Comparison of ENCODE assay signal across 21 cellular contexts in genomic region chr12:94071258-94071657, GRCh38.
DNase-seq lines count a peak whose midpoint lies in the region; ATAC-seq, FAIRE-seq and TF ChIP-seq lines count a peak whose summit lies in the region.
"Had no signal": no experiment of that assay in that cellular context is flagged by ENCODE, and none has a peak within 500 bp of the region (broad histone marks: within the 10 kb centered on the region; RNA-seq: fewer than 3 reads in every experiment).

No MANE protein-coding gene starts in this region.

- POLR2A ChIA-PET in CD8-positive, alpha-beta T cell (lab: Charles Lee): interaction anchor here (0.5 kb wide), 1 partner anchor 500 kb away, joined by 3 read pairs; no protein-coding TSS in a partner anchor

- no peaks in the 10 kb centered on the region for H3K9me3 Mint-ChIP-seq in CD8-positive, alpha-beta T cell

- no peaks in the 10 kb centered on the region for H3K36me3 ChIP-seq in CD8-positive, alpha-beta T cell (ENCODE audit: insufficient read depth, low read length)
- H3K36me3 ChIP-seq in duodenal mucosa (ENCODE audit: control insufficient read depth in 1 of 2, insufficient read depth in 2 of 2, low read length in 2 of 2) (no peaks in the 10 kb centered on the region), small intestine (ENCODE audit: control insufficient read depth in 2 of 2, insufficient read depth in 2 of 2, low read length in 2 of 2) (no peaks in the 10 kb centered on the region)

- no peak for FAIRE-seq in small intestine (lab: Jason Lieb, UNC)
- FAIRE-seq: G401.6, GM12892, H1 had no signal

- H3K27ac Mint-ChIP-seq in CD8-positive, alpha-beta T cell: peak overlapping the region; percentile 69

- intact Hi-C loops in CD8-positive, alpha-beta T cell (cut with DNase I, micrococcal nuclease): loop anchor here in 1 of 2 experiments (10.0 kb wide), 1 partner anchor 56 kb away; no protein-coding TSS in a partner anchor
- intact Hi-C loops in Right ventricle myocardium superior (cut with DNase I) (loop anchor here (10.0 kb wide), 1 partner anchor 76 kb away; no protein-coding TSS in a partner anchor), Right ventricle myocardium inferior (cut with DNase I) (loop anchor here (5.0 to 10.0 kb wide), 2 partner anchors 79 to 496 kb away; partner anchors contain the start of gene SOCS2)

- DNase-seq in CD8-positive, alpha-beta T cell: no peak
- peak; percentile 40 for DNase-seq in M059J (ENCODE audit: low read depth)
- DNase-seq in small intestine: peak; percentile 61
- no peak for DNase-seq in Right ventricle myocardium superior
- no peak for DNase-seq in Right ventricle myocardium inferior (ENCODE audit: missing footprints)
- DNase-seq: Calu3; CD8-positive, alpha-beta memory T cell; DMS153; NCI-H1092 treated with DMSO at 0.1 percent for 48 hours; NCI-H146; NCI-H2029; NCI-H2227 treated with DMSO at 0.1 percent for 48 hours; NCI-H510A treated with DMSO at 0.1 percent for 48 hours; NCI-H748 treated with DMSO at 0.1 percent for 48 hours; SHP77 had no signal

- no peak overlapping the region for H3K9ac ChIP-seq in duodenal mucosa (ENCODE audit: low read depth in 1 of 2, low read length in 2 of 2)

- CTCF ChIA-PET in CD8-positive, alpha-beta T cell (lab: Charles Lee): interaction anchor here (0.7 to 1.4 kb wide), 2 partner anchors 16 to 31 kb away, joined by 3 read pairs; no protein-coding TSS in a partner anchor

- no peak for ATAC-seq in CD8-positive, alpha-beta T cell
- ATAC-seq in Right ventricle myocardium superior (ENCODE audit: poor library complexity) (no peak), Right ventricle myocardium inferior (no peak), HG02571 (IDR thresholded peaks at IDR 0.05; ENCODE audit: unreplicated experiment) (no peak), HG03457 (IDR thresholded peaks at IDR 0.05; ENCODE audit: unreplicated experiment) (no peak)

- no peak overlapping the region for H3K4me3 ChIP-seq in CD8-positive, alpha-beta T cell (ENCODE audit: low read depth, low read length)
- no peak overlapping the region for H3K4me3 ChIP-seq in duodenal mucosa (ENCODE audit: low read depth in 1 of 2, low read length in 2 of 2)
- no peak overlapping the region for H3K4me3 ChIP-seq in small intestine (ENCODE audit: low read depth in 1 of 2, low read length in 2 of 2)

- WGBS in small intestine, 3 donors: 7 to 34% (median 19%) methylated on average over 2 of the region's 2 CpGs

- no peaks in the 10 kb centered on the region for H3K27me3 ChIP-seq in CD8-positive, alpha-beta T cell (ENCODE audit: insufficient read depth, low read length)
- H3K27me3 ChIP-seq in duodenal mucosa (ENCODE audit: control insufficient read depth in 1 of 2, insufficient read depth in 2 of 2, low read length in 2 of 2): no peaks in the 10 kb centered on the region
- no peaks in the 10 kb centered on the region for H3K27me3 ChIP-seq in small intestine (ENCODE audit: control insufficient read depth in 2 of 2, insufficient read depth in 2 of 2, low read length in 2 of 2)

- H3K9me3 ChIP-seq in CD8-positive, alpha-beta T cell (ENCODE audit: low read length): no peaks in the 10 kb centered on the region
- H3K9me3 ChIP-seq in duodenal mucosa (ENCODE audit: control insufficient read depth in 1 of 2, low read length in 2 of 2) (no peaks in the 10 kb centered on the region), small intestine (ENCODE audit: control insufficient read depth, low read depth) (no peaks in the 10 kb centered on the region)

- no peak overlapping the region for H3K4me3 Mint-ChIP-seq in CD8-positive, alpha-beta T cell
- H3K4me3 Mint-ChIP-seq: CD8-positive, alpha-beta memory T cell had no signal

- no peaks in the 10 kb centered on the region for H3K36me3 Mint-ChIP-seq in CD8-positive, alpha-beta T cell

- no peak for TF ChIP-seq CTCF in CD8-positive, alpha-beta T cell (IDR thresholded peaks at IDR 0.05)

- H3K27me3 Mint-ChIP-seq in CD8-positive, alpha-beta T cell (ENCODE audit: low read depth): no peaks in the 10 kb centered on the region

- H3K4me1 Mint-ChIP-seq in CD8-positive, alpha-beta T cell (ENCODE audit: low read depth): peaks cover 8% of the 10 kb centered on the region

- no peak overlapping the region for H3K27ac ChIP-seq in CD8-positive, alpha-beta T cell (ENCODE audit: low read depth, low read length)
- H3K27ac ChIP-seq in duodenal mucosa (ENCODE audit: low read depth, low read length): peak overlapping the region; percentile 10
- peak overlapping the region; percentile 46 to 69 for H3K27ac ChIP-seq in small intestine (ENCODE audit: low read depth in 1 of 2, low read length in 1 of 2)

- H3K4me1 ChIP-seq in CD8-positive, alpha-beta T cell (ENCODE audit: insufficient read depth, low read length): peaks cover 6% of the 10 kb centered on the region
- H3K4me1 ChIP-seq in duodenal mucosa (ENCODE audit: control insufficient read depth in 1 of 2, insufficient read depth in 2 of 2, low read length in 2 of 2) (peaks cover 7 to 19% of the 10 kb centered on the region in 2 donors), small intestine (ENCODE audit: control insufficient read depth in 2 of 2, insufficient read depth in 1 of 2, low read depth in 1 of 2, low read length in 1 of 2) (peaks cover 2% of the 10 kb centered on the region in 2 donors)

Comparison
In these comparisons a context has a peak if more than half of its experiments do, and no peak if none do; other contexts are left out.
1. DNase-seq: peak in M059J (single experiment) and small intestine (single experiment); none in CD8-positive, alpha-beta T cell (0 of 7), Right ventricle myocardium superior (single experiment) and Right ventricle myocardium inferior (single experiment).